In genomic region chr5:108345541-108346171, GRCh38 we compare ENCODE assay signal across 8 cellular contexts.
DNase-seq lines count a peak whose midpoint lies in the region; ATAC-seq lines count a peak whose summit lies in the region.

No MANE protein-coding gene starts in this region.

- ATAC-seq in GM18502 (IDR thresholded peaks at IDR 0.05; ENCODE audit: poor library complexity, unreplicated experiment) (peak; percentile 83), HG03159 (IDR thresholded peaks at IDR 0.05; ENCODE audit: unreplicated experiment) (peak; percentile 85), HG03095 (IDR thresholded peaks at IDR 0.05; ENCODE audit: unreplicated experiment) (no peak)

- peak; percentile 66 to 78 for DNase-seq in AML-193 (lab: John Stamatoyannopoulos, UW)
- peak; percentile 7 for DNase-seq in NCI-H524 treated with DMSO at 0.1 percent for 48 hours (lab: John Stamatoyannopoulos, UW)
- DNase-seq in central memory CD4-positive, alpha-beta T cell: peak; percentile 20
- peak; percentile 31 for DNase-seq in middle frontal gyrus (ENCODE audit: extremely low spot score, low spot score)
- no peak for DNase-seq in NK-92 (lab: John Stamatoyannopoulos, UW; ENCODE audit: unreplicated experiment)
